Comparison of ENCODE assay signal across 8 cellular contexts in genomic region chr4:5710065-5710961, GRCh38. TPM values are rescaled to one million over a fixed set of nuclear protein-coding genes. Genes with fewer than 3 reads are reported as not detected.
DNase-seq lines count a peak whose midpoint lies in the region; TF ChIP-seq lines count a peak whose summit lies in the region.

No MANE protein-coding gene starts in this region.

- H3K36me3 ChIP-seq in SK-N-MC (ENCODE audit: insufficient read depth, low read length), result no peaks in the 10 kb centered on the region

- TF ChIP-seq CTCF in fibroblast of mammary gland (conservative IDR thresholded peaks at IDR 0.05; ENCODE audit: control insufficient read depth, insufficient read depth, low read depth, low read length), result peak; percentile 48
- peak; percentile 60 for TF ChIP-seq CTCF in neural crest cell (conservative IDR thresholded peaks at IDR 0.05)

- peaks cover 5% of the 10 kb centered on the region for H3K9me3 Mint-ChIP-seq in neural crest cell

- no peak overlapping the region for H3K9ac ChIP-seq in SK-N-MC (ENCODE audit: insufficient read length)

- peak overlapping the region; percentile 68 for H3K4me3 ChIP-seq in SK-N-MC
- peak overlapping the region; percentile 48 for H3K4me3 ChIP-seq in fibroblast of mammary gland (ENCODE audit: control insufficient read depth, low read depth, low read length)

- peak overlapping the region; percentile 92 for H3K4me3 Mint-ChIP-seq in neural crest cell

- DNase-seq in NCI-H2227 (lab: John Stamatoyannopoulos, UW; ENCODE audit: unreplicated experiment), result peak; percentile 11
- no peak for DNase-seq in NCI-H2227 treated with DMSO at 0.1 percent for 48 hours (lab: John Stamatoyannopoulos, UW)
- DNase-seq in SK-N-MC (ENCODE audit: low read depth, low spot score), result no peak
- no peak for DNase-seq in fibroblast of mammary gland (ENCODE audit: low read depth)
- DNase-seq in neural crest cell (ENCODE audit: low read depth, low spot score), result peak; percentile 18
- no peak for DNase-seq in stimulated activated CD4-positive, alpha-beta T cell treated with anti-CD3 and anti-CD28 coated beads, Interleukin-2, amount 100 ng/mL, for 48 hours
- DNase-seq in C1 segment of cervical spinal cord (lab: John Stamatoyannopoulos, UW), result no peak
- no peak for DNase-seq in stimulated activated CD4-positive, alpha-beta T cell treated with anti-CD3 and anti-CD28 coated beads, Interleukin-12 subunit alpha, Interleukin-12 subunit beta, amount 100 ng/mL, for 4 hours

- H3K9me3 ChIP-seq in SK-N-MC (ENCODE audit: low read depth, low read length), result no peaks in the 10 kb centered on the region

- peaks cover 4% of the 10 kb centered on the region for H3K27me3 Mint-ChIP-seq in neural crest cell (ENCODE audit: low read depth)

- H3K27ac ChIP-seq in SK-N-MC, result no peak overlapping the region

- peaks cover 19% of the 10 kb centered on the region for H3K36me3 Mint-ChIP-seq in neural crest cell (ENCODE audit: low read depth)

- peaks cover 41% of the 10 kb centered on the region for H3K4me1 Mint-ChIP-seq in neural crest cell

- peak overlapping the region; percentile 83 for H3K27ac Mint-ChIP-seq in neural crest cell (ENCODE audit: unreplicated experiment)

RNA-seq across cellular contexts. Expression of gene EVC, which starts 0.7 kb away (rescaled TPM):
- total RNA-seq in neural crest cell, result 24.4 and 26.1 TPM in 2 replicates

RNA-seq across cellular contexts. Expression of gene EVC2, which starts 2.0 kb away (rescaled TPM):
- 6.4 and 7.2 TPM in 2 replicates for total RNA-seq in neural crest cell

Comparison
In these comparisons a context has a peak if more than half of its experiments do, and no peak if none do; other contexts are left out.
1. DNase-seq: peak in NCI-H2227 (single experiment) and neural crest cell (single experiment); none in NCI-H2227 treated with DMSO at 0.1 percent for 48 hours (single experiment), SK-N-MC (single experiment), fibroblast of mammary gland (single experiment), stimulated activated CD4-positive, alpha-beta T cell treated with anti-CD3 and anti-CD28 coated beads, Interleukin-2, amount 100 ng/mL, for 48 hours (0 of 2), C1 segment of cervical spinal cord (0 of 14) and stimulated activated CD4-positive, alpha-beta T cell treated with anti-CD3 and anti-CD28 coated beads, Interleukin-12 subunit alpha, Interleukin-12 subunit beta, amount 100 ng/mL, for 4 hours (single experiment).